Comparison of ENCODE assay signal across 28 cellular contexts in genomic region chr12:66971816-66972215, GRCh38.
"Had no signal": no experiment of that assay in that cellular context is flagged by ENCODE, and none has a peak within 500 bp of the region (broad histone marks: within the 10 kb centered on the region; RNA-seq: fewer than 3 reads in every experiment).

No MANE protein-coding gene starts in this region.

- H3K4me3 ChIP-seq: ascending aorta, cardiac muscle cell, PC-9 had no signal

- H3K36me3 ChIP-seq: ascending aorta, cardiac muscle cell had no signal

- H3K9me3 ChIP-seq: ascending aorta had no signal

- DNase-seq: activated CD4-positive, alpha-beta T cell treated with anti-CD3 and anti-CD28 coated beads, Interleukin-2, amount 10 ng/mL, durations not matched to agents 24 days and 14 days; activated CD4-positive, alpha-beta T cell treated with anti-CD3 and anti-CD28 coated beads, Interleukin-2, amount 50 U/mL, for 4 hours; activated CD8-positive, alpha-beta T cell treated with anti-CD3 and anti-CD28 coated beads for 36 hours; activated effector memory CD4-positive, alpha-beta T cell treated with anti-CD3 and anti-CD28 coated beads, Interleukin-2, amount 50 U/mL, for 16 hours; activated naive CD4-positive, alpha-beta T cell; activated naive CD4-positive, alpha-beta T cell treated with anti-CD3 and anti-CD28 coated beads, Interleukin-2, amount 50 U/mL, for 16 hours; activated naive CD8-positive, alpha-beta T cell treated with anti-CD3 and anti-CD28 coated beads for 36 hours; activated T-cell treated with anti-CD3 and anti-CD28 coated beads, Interleukin-2, amount 50 U/mL, for 1 hour; activated T-cell treated with anti-CD3 and anti-CD28 coated beads, Interleukin-2, amount 50 U/mL, for 72 hours; amygdala; Karpas-422; NCI-H1092; NCI-H1436 treated with DMSO at 0.1 percent for 48 hours; NCI-H1694 treated with DMSO at 0.1 percent for 48 hours; NCI-H2029; NCI-H345; NCI-H524 treated with DMSO at 0.1 percent for 48 hours; PC-9; SIG-M5; SW 1271; T-helper 1 cell; T-helper 2 cell; T-helper 9 cell had no signal

- ATAC-seq: activated CD8-positive, alpha-beta T cell treated with anti-CD3 and anti-CD28 coated beads for 36 hours; activated T-cell treated with anti-CD3 and anti-CD28 coated beads, Interleukin-2, amount 50 U/mL, for 72 hours; activated T-helper 17 cell treated with anti-CD3 and anti-CD28 coated beads, Interleukin-2, amount 50 U/mL, for 72 hours; Right ventricle myocardium inferior had no signal

- H3K27ac ChIP-seq: ascending aorta, cardiac muscle cell, PC-9, RWPE1 had no signal

- H3K4me1 ChIP-seq: ascending aorta had no signal

- H3K27me3 ChIP-seq: ascending aorta, cardiac muscle cell had no signal
